ENCODE assay signal across 29 cellular contexts in genomic region chr7:31724696-31725095, GRCh38. TPM values are rescaled to one million over a fixed set of nuclear protein-coding genes. Genes with fewer than 3 reads are reported as not detected.
"Had no signal": no experiment of that assay in that cellular context is flagged by ENCODE, and none has a peak within 500 bp of the region (broad histone marks: within the 10 kb centered on the region; RNA-seq: fewer than 3 reads in every experiment).

No MANE protein-coding gene starts in this region.

- H3K27me3 ChIP-seq: gastroesophageal sphincter, sigmoid colon had no signal

- H3K4me3 Mint-ChIP-seq: activated naive CD4-positive, alpha-beta T cell treated with anti-CD3 and anti-CD28 coated beads for 36 hours; activated naive CD8-positive, alpha-beta T cell treated with anti-CD3 and anti-CD28 coated beads, Interleukin-2, amount 10 ng/mL, durations not matched to agents 7 days and 5 days; activated T-cell treated with anti-CD3 and anti-CD28 coated beads, Interleukin-2, amount 50 U/mL, for 72 hours; natural killer cell; stimulated activated naive B cell treated with anti-CD40 and anti-IgM and Interleukin-4, amounts not matched to agents 10 μg/mL and 1 μg/mL and 100 μg/mL, for 72 hours; WTC11 had no signal

- H3K4me1 ChIP-seq: gastroesophageal sphincter, sigmoid colon had no signal

- H3K27ac Mint-ChIP-seq: activated naive CD4-positive, alpha-beta T cell treated with anti-CD3 and anti-CD28 coated beads for 36 hours; activated naive CD8-positive, alpha-beta T cell treated with anti-CD3 and anti-CD28 coated beads, Interleukin-2, amount 10 ng/mL, durations not matched to agents 7 days and 5 days; activated T-cell treated with anti-CD3 and anti-CD28 coated beads, Interleukin-2, amount 50 U/mL, for 72 hours; natural killer cell; stimulated activated naive B cell treated with anti-CD40 and anti-IgM and Interleukin-4, amounts not matched to agents 10 μg/mL and 1 μg/mL and 100 μg/mL, for 72 hours; WTC11 had no signal

- H3K9me3 Mint-ChIP-seq: activated naive CD4-positive, alpha-beta T cell treated with anti-CD3 and anti-CD28 coated beads for 36 hours; activated naive CD8-positive, alpha-beta T cell treated with anti-CD3 and anti-CD28 coated beads, Interleukin-2, amount 10 ng/mL, durations not matched to agents 7 days and 5 days; activated T-cell treated with anti-CD3 and anti-CD28 coated beads, Interleukin-2, amount 50 U/mL, for 72 hours; natural killer cell; stimulated activated naive B cell treated with anti-CD40 and anti-IgM and Interleukin-4, amounts not matched to agents 10 μg/mL and 1 μg/mL and 100 μg/mL, for 72 hours had no signal

- H3K36me3 ChIP-seq: gastroesophageal sphincter, sigmoid colon had no signal

- H3K36me3 Mint-ChIP-seq: activated naive CD8-positive, alpha-beta T cell treated with anti-CD3 and anti-CD28 coated beads, Interleukin-2, amount 10 ng/mL, durations not matched to agents 7 days and 5 days; natural killer cell; stimulated activated naive B cell treated with anti-CD40 and anti-IgM and Interleukin-4, amounts not matched to agents 10 μg/mL and 1 μg/mL and 100 μg/mL, for 72 hours had no signal

- H3K9me3 ChIP-seq: gastroesophageal sphincter, sigmoid colon had no signal

- ATAC-seq: activated T-cell treated with anti-CD3 and anti-CD28 coated beads, Interleukin-2, amount 50 U/mL, for 72 hours; esophagus mucosa; gastroesophageal sphincter; left ventricle myocardium superior; natural killer cell; stimulated activated naive B cell treated with anti-CD40 and anti-IgM and Interleukin-4, amounts not matched to agents 10 μg/mL and 1 μg/mL and 100 μg/mL, for 72 hours; WTC11 had no signal

- H3K4me3 ChIP-seq: gastroesophageal sphincter, sigmoid colon, smooth muscle cell had no signal

- H3K4me1 Mint-ChIP-seq: activated naive CD8-positive, alpha-beta T cell treated with anti-CD3 and anti-CD28 coated beads, Interleukin-2, amount 10 ng/mL, durations not matched to agents 7 days and 5 days; natural killer cell; stimulated activated naive B cell treated with anti-CD40 and anti-IgM and Interleukin-4, amounts not matched to agents 10 μg/mL and 1 μg/mL and 100 μg/mL, for 72 hours had no signal

- DNase-seq: activated CD4-positive, alpha-beta T cell treated with anti-CD3 and anti-CD28 coated beads, Interleukin-2, amount 50 U/mL, for 48 hours; activated effector memory CD4-positive, alpha-beta T cell treated with Interleukin-2 at 50 U/mL for 16 hours; activated naive CD4-positive, alpha-beta T cell treated with anti-CD3 and anti-CD28 coated beads for 36 hours; activated naive CD8-positive, alpha-beta T cell treated with anti-CD3 and anti-CD28 coated beads, Interleukin-2, amount 10 ng/mL, durations not matched to agents 7 days and 5 days; activated T-cell treated with anti-CD3 and anti-CD28 coated beads, Interleukin-2, amount 50 U/mL, for 72 hours; amniotic stem cell; effector CD8-positive, alpha-beta T cell; head of caudate nucleus; hypothalamus; left ventricle myocardium superior; midbrain; natural killer cell; sigmoid colon; stimulated activated CD4-positive, alpha-beta T cell treated with anti-CD3 and anti-CD28 coated beads, Interleukin-15, amount 100 ng/mL, for 24 hours; stimulated activated CD4-positive, alpha-beta T cell treated with anti-CD3 and anti-CD28 coated beads, Interleukin-2, amount 100 ng/mL, for 48 hours; stimulated activated CD8-positive, alpha-beta memory T cell treated with anti-CD3 and anti-CD28 coated beads, Interleukin-4, amount 100 ng/mL, for 48 hours; stimulated activated naive B cell treated with anti-CD40 and anti-IgM and Interleukin-4, amounts not matched to agents 10 μg/mL and 1 μg/mL and 100 μg/mL, for 72 hours; T1000; trophoblast cell had no signal

- H3K27ac ChIP-seq: gastroesophageal sphincter, sigmoid colon had no signal

- H3K4me2 ChIP-seq: smooth muscle cell had no signal

- H3K27me3 Mint-ChIP-seq: activated naive CD8-positive, alpha-beta T cell treated with anti-CD3 and anti-CD28 coated beads, Interleukin-2, amount 10 ng/mL, durations not matched to agents 7 days and 5 days; stimulated activated naive B cell treated with anti-CD40 and anti-IgM and Interleukin-4, amounts not matched to agents 10 μg/mL and 1 μg/mL and 100 μg/mL, for 72 hours had no signal

RNA-seq across cellular contexts. Expression of gene PPP1R17, which starts 37.7 kb away (rescaled TPM):
- total RNA-seq: activated naive CD4-positive, alpha-beta T cell treated with anti-CD3 and anti-CD28 coated beads for 36 hours; activated naive CD8-positive, alpha-beta T cell treated with anti-CD3 and anti-CD28 coated beads, Interleukin-2, amount 10 ng/mL, durations not matched to agents 7 days and 5 days; activated T-cell treated with anti-CD3 and anti-CD28 coated beads, Interleukin-2, amount 50 U/mL, for 72 hours; cardiac septum; chondrocyte; esophagus mucosa; gastroesophageal sphincter; left ventricle myocardium superior; natural killer cell; osteoblast; posterior vena cava; renal cortical epithelial cell; sigmoid colon; smooth muscle cell; T-helper 1 cell treated with Interleukin-12 subunit alpha and Interleukin-12 subunit beta and Interleukin-4 antibody, amounts not matched to agents 30 ng/mL and 1 ng/mL, for 36 hours had no signal
- polyA plus RNA-seq: sigmoid colon, smooth muscle cell had no signal
